In the genomic region with DNA sequence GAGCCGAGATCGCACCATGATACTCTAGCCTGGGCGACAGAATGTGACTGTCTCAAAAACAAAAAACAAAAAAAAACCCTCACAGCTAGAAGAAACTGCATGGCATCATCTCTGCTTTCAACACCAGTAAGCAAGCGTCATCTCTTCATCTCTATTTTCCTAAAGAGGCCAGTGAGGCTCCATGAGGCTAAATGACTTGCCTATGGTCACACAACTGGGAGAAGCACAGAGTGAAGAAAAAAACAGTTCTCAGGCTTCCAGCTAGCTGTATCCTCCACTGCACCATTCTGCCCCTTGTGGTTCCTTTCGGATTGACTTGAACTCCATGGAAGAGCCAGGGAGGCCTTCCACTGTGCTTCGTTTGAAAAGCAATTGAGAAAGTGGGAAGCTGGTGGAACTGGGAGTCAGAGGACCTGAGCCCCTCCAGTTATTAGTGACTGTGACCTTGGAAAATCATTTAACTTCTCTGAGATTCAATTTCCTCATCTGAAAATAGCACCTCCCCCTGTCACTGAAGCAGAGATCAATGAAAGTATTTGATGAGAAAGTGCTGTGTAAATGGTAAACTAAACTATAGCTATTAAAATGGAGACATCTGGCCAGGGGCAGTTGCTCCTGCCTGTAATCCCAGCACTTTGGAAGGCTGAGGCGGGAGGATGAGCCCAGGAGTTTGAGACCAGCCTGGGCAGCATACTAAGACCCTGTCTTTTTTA, we compare ENCODE assay signal across 9 cellular contexts. TPM values are rescaled to one million over a fixed set of nuclear protein-coding genes. Genes with fewer than 3 reads are reported as not detected.
DNase-seq lines count a peak whose midpoint lies in the region; ATAC-seq, FAIRE-seq and TF ChIP-seq lines count a peak whose summit lies in the region.
"Had no signal": no experiment of that assay in that cellular context is flagged by ENCODE, and none has a peak within 500 bp of the region (broad histone marks: within the 10 kb centered on the region; RNA-seq: fewer than 3 reads in every experiment).

No MANE protein-coding gene starts in this region.

- peak overlapping the region; percentile 2 for H3K27ac Mint-ChIP-seq in activated CD4-positive, alpha-beta T cell treated with anti-CD3 and anti-CD28 coated beads for 36 hours
- H3K27ac Mint-ChIP-seq: stimulated activated naive CD8-positive, alpha-beta T cell treated with anti-CD3 and anti-CD28 coated beads, Interleukin-15, Interleukin-2, amounts not matched to agents 100 ng/mL and 50 ng/mL, for 24 hours had no signal

- intact Hi-C loops in activated CD4-positive, alpha-beta T cell treated with anti-CD3 and anti-CD28 coated beads for 36 hours (cut with DNase I, micrococcal nuclease): loop anchor here in 1 of 2 experiments (10.0 kb wide), 1 partner anchor 49 kb away; no protein-coding TSS in a partner anchor

- H3K4me3 Mint-ChIP-seq in activated CD4-positive, alpha-beta T cell treated with anti-CD3 and anti-CD28 coated beads for 36 hours: no peak overlapping the region
- H3K4me3 Mint-ChIP-seq: stimulated activated naive CD8-positive, alpha-beta T cell treated with anti-CD3 and anti-CD28 coated beads, Interleukin-15, Interleukin-2, amounts not matched to agents 100 ng/mL and 50 ng/mL, for 24 hours had no signal

- peaks cover 67% of the 10 kb centered on the region for H3K4me1 Mint-ChIP-seq in activated CD4-positive, alpha-beta T cell treated with anti-CD3 and anti-CD28 coated beads for 36 hours

- H3K4me1 ChIP-seq in neutrophil (ENCODE audit: control insufficient read depth in 1 of 2, insufficient read depth in 1 of 2, low read depth in 1 of 2, low read length in 1 of 2): peaks cover 35 to 41% of the 10 kb centered on the region in 2 experiments

- no peaks in the 10 kb centered on the region for H3K27me3 ChIP-seq in neutrophil

- peak; percentile 24 for ATAC-seq in activated CD4-positive, alpha-beta T cell treated with anti-CD3 and anti-CD28 coated beads for 36 hours
- ATAC-seq in GM19324 (IDR thresholded peaks at IDR 0.05; ENCODE audit: low FRiP score, unreplicated experiment) (no peak), GM18909 (IDR thresholded peaks at IDR 0.05; ENCODE audit: poor library complexity, unreplicated experiment) (no peak)

- H3K36me3 Mint-ChIP-seq in activated CD4-positive, alpha-beta T cell treated with anti-CD3 and anti-CD28 coated beads for 36 hours (ENCODE audit: low read depth): peaks cover 1% of the 10 kb centered on the region

- peak; percentile 3 for FAIRE-seq in TTC549 (lab: Jason Lieb, UNC)

- H3K27me3 Mint-ChIP-seq in activated CD4-positive, alpha-beta T cell treated with anti-CD3 and anti-CD28 coated beads for 36 hours: no peaks in the 10 kb centered on the region
- H3K27me3 Mint-ChIP-seq: stimulated activated naive CD8-positive, alpha-beta T cell treated with anti-CD3 and anti-CD28 coated beads, Interleukin-15, Interleukin-2, amounts not matched to agents 100 ng/mL and 50 ng/mL, for 24 hours had no signal

- H3K9me3 Mint-ChIP-seq in activated CD4-positive, alpha-beta T cell treated with anti-CD3 and anti-CD28 coated beads for 36 hours (ENCODE audit: low read depth): no peaks in the 10 kb centered on the region
- H3K9me3 Mint-ChIP-seq: stimulated activated naive CD8-positive, alpha-beta T cell treated with anti-CD3 and anti-CD28 coated beads, Interleukin-15, Interleukin-2, amounts not matched to agents 100 ng/mL and 50 ng/mL, for 24 hours had no signal

- POLR2A ChIA-PET in activated CD4-positive, alpha-beta T cell treated with anti-CD3 and anti-CD28 coated beads for 36 hours (lab: Charles Lee): interaction anchor here (1.0 kb wide), 1 partner anchor 32 kb away, joined by 3 read pairs; a partner anchor contains a TSS

- TF ChIP-seq CTCF in foreskin fibroblast (IDR thresholded peaks at IDR 0.05; ENCODE audit: low read depth, low read length) (peak; percentile 78), neutrophil (IDR thresholded peaks at IDR 0.05) (peak; percentile 9)

- H3K27ac ChIP-seq in neutrophil: peak overlapping the region; percentile 17

- H3K9me3 ChIP-seq in neutrophil: no peaks in the 10 kb centered on the region

- peak; percentile 38 for DNase-seq in activated CD4-positive, alpha-beta T cell treated with anti-CD3 and anti-CD28 coated beads for 36 hours
- DNase-seq in activated CD4-positive, alpha-beta T cell treated with anti-CD3 and anti-CD28 coated beads for 1 hour: no peak
- DNase-seq in NAMALWA (ENCODE audit: low spot score) (peak; percentile 31), foreskin fibroblast (peak; percentile 48 to 77)

- CTCF ChIA-PET in activated CD4-positive, alpha-beta T cell treated with anti-CD3 and anti-CD28 coated beads for 36 hours (lab: Charles Lee): interaction anchor here (0.6 to 3.5 kb wide), 15 partner anchors 8 to 188 kb away, joined by 3 to 14 read pairs (median 4); a partner anchor contains a TSS

- no peaks in the 10 kb centered on the region for H3K36me3 ChIP-seq in neutrophil

- H3K4me3 ChIP-seq in foreskin fibroblast (ENCODE audit: low read depth in 1 of 2, low read length in 2 of 2): no peak overlapping the region
- no peak overlapping the region for H3K4me3 ChIP-seq in neutrophil (ENCODE audit: low read depth in 1 of 2, low read length in 1 of 2)

RNA-seq across cellular contexts. Expression of a gene that starts 32.1 kb away (rescaled TPM):
- total RNA-seq in activated CD4-positive, alpha-beta T cell treated with anti-CD3 and anti-CD28 coated beads for 36 hours: 10 to 100 TPM; 35.6 to 43.5 TPM

RNA-seq across cellular contexts. Expression of a gene that starts 45.1 kb away (rescaled TPM):
- total RNA-seq in activated CD4-positive, alpha-beta T cell treated with anti-CD3 and anti-CD28 coated beads for 36 hours: 100 to 1,000 TPM; 129 to 142 TPM
